In the genomic region with DNA sequence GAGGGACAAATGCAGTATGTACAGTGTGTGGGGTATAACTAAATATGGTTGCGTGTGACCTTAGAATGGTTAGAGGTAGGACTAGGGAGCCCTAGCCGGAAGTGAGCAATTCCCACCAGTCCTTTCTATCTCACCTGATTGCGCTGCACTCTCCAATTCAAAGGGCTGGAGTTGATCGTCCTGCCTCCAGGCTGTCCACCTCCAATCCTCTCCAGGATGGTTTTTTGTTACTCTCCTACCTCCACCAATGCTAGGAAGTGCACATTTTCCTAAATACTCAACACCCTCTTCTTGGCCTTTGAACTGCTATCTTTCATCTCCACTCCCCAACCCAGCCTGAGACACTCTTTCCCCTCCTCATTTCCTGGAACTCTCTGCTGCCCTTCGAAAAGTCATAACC, we compare ENCODE assay signal across 29 cellular contexts.
"Had no signal": no experiment of that assay in that cellular context is flagged by ENCODE, and none has a peak within 500 bp of the region (broad histone marks: within the 10 kb centered on the region; RNA-seq: fewer than 3 reads in every experiment).

No MANE protein-coding gene starts in this region.

- H3K4me1 ChIP-seq: colonic mucosa, esophagus muscularis mucosa, esophagus squamous epithelium, foreskin keratinocyte, gastrocnemius medialis, gastroesophageal sphincter, heart left ventricle had no signal

- H3K27me3 ChIP-seq: colonic mucosa, foreskin keratinocyte, gastrocnemius medialis had no signal

- H3K4me3 Mint-ChIP-seq: dendritic cell treated with granulocyte-macrophage colony-stimulating factor and Interleukin-4, amounts not matched to agents 40 ng/mL and 50 ng/mL, for 4 days; effector memory CD8-positive, alpha-beta T cell; endodermal cell had no signal

- H3K4me3 ChIP-seq: colonic mucosa, coronary artery, dorsolateral prefrontal cortex, esophagus muscularis mucosa, esophagus squamous epithelium, gastrocnemius medialis, gastroesophageal sphincter, heart left ventricle, heart right ventricle had no signal

- H3K36me3 ChIP-seq: colonic mucosa, esophagus muscularis mucosa, esophagus squamous epithelium, gastrocnemius medialis, gastroesophageal sphincter, heart left ventricle, heart right ventricle had no signal

- H3K27ac Mint-ChIP-seq: dendritic cell treated with granulocyte-macrophage colony-stimulating factor and Interleukin-4, amounts not matched to agents 40 ng/mL and 50 ng/mL, for 4 days; effector memory CD8-positive, alpha-beta T cell; endodermal cell had no signal

- H3K27ac ChIP-seq: colonic mucosa, coronary artery, dorsolateral prefrontal cortex, epithelial cell of prostate, esophagus muscularis mucosa, esophagus squamous epithelium, foreskin keratinocyte, gastrocnemius medialis, gastroesophageal sphincter, heart left ventricle, heart right ventricle had no signal

- ATAC-seq: effector memory CD8-positive, alpha-beta T cell; esophagus mucosa; foreskin keratinocyte; gastrocnemius medialis; gastroesophageal sphincter; heart left ventricle; heart right ventricle had no signal

- H3K9me3 ChIP-seq: colonic mucosa, esophagus muscularis mucosa, esophagus squamous epithelium, gastrocnemius medialis, gastroesophageal sphincter, heart left ventricle, heart right ventricle had no signal

- H3K9me3 Mint-ChIP-seq: dendritic cell treated with granulocyte-macrophage colony-stimulating factor and Interleukin-4, amounts not matched to agents 40 ng/mL and 50 ng/mL, for 4 days; effector memory CD8-positive, alpha-beta T cell; endodermal cell had no signal

- DNase-seq: colonic mucosa; cortex of kidney; dermis blood vessel endothelial cell; dorsolateral prefrontal cortex; effector CD4-positive, alpha-beta T cell; effector CD8-positive, alpha-beta T cell; effector memory CD4-positive, alpha-beta T cell; effector memory CD8-positive, alpha-beta T cell; endodermal cell; erythroblast; esophagus squamous epithelium; foreskin fibroblast; foreskin keratinocyte; foreskin melanocyte; gastrocnemius medialis; glutamatergic neuron; head of caudate nucleus; heart left ventricle; heart right ventricle had no signal

- FAIRE-seq: colon, endometrium, endothelial cell of umbilical vein, frontal cortex had no signal
